Comparison of ENCODE assay signal across 8 cellular contexts in the genomic region with DNA sequence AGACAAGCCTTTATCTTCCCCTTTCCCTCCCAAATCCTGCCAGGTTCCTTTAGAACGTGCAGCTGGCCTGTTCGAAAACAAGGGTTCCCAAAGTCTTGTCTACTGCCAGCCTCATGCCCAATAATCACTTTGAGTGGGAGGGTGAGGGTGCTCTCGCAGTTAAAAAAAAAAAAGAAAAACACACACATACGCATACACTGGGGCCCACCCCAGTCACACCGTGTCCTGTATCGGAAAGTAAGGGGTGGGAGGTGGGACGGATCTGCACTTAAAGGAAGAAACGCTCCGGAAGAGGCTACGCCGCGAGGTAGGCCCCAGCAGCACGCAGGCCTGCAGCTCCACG. TPM values are rescaled to one million over a fixed set of nuclear protein-coding genes. Genes with fewer than 3 reads are reported as not detected.
DNase-seq lines count a peak whose midpoint lies in the region; ATAC-seq, FAIRE-seq and TF ChIP-seq lines count a peak whose summit lies in the region.

No MANE protein-coding gene starts in this region.

- peaks cover 8 to 9% of the 10 kb centered on the region in 2 donors for H3K4me1 ChIP-seq in kidney (ENCODE audit: control insufficient read depth in 1 of 2, insufficient read depth in 1 of 2, low read depth in 1 of 2, low read length in 2 of 2)
- peaks cover 22% of the 10 kb centered on the region for H3K4me1 ChIP-seq in suprapubic skin

- no peaks in the 10 kb centered on the region for H3K27me3 ChIP-seq in suprapubic skin

- in situ Hi-C loops in KBM-7 (cut with MboI; ENCODE audit: low pct_unique_long_range_greater_than_20kb, low sequenced_read_pairs), result no loop called here

- POLR2A ChIA-PET in AG04449 (lab: Yijun Ruan, JAX), result no interaction called here

- TF ChIP-seq CTCF in AG04449 (IDR thresholded peaks at IDR 0.05; ENCODE audit: insufficient read depth, low read length, missing control alignments), result no peak
- no peak for TF ChIP-seq CTCF in kidney (IDR thresholded peaks at IDR 0.05; ENCODE audit: borderline replicate concordance, extremely low read depth, insufficient read depth)
- no peak for TF ChIP-seq CTCF in suprapubic skin (IDR thresholded peaks at IDR 0.05)

- H3K9ac ChIP-seq in kidney (ENCODE audit: low read length in 2 of 2), result peak overlapping the region; percentile 26 to 33

- 1% methylated on average over 12 of the region's 14 CpGs for WGBS in suprapubic skin

- intact Hi-C loops in kidney (cut with DNase I), result no loop called here

- CTCF ChIA-PET in AG04449 (lab: Yijun Ruan, JAX), result interaction anchor here (0.9 to 1.8 kb wide), 2 partner anchors 507 to 766 kb away, joined by 3 to 5 read pairs; a partner anchor contains a TSS

- FAIRE-seq in kidney (lab: Jason Lieb, UNC) (no peak), frontal cortex (lab: Jason Lieb, UNC) (no peak)

- H3K9me3 ChIP-seq in kidney (ENCODE audit: control insufficient read depth in 1 of 2, low read length in 2 of 2), result no peaks in the 10 kb centered on the region
- H3K9me3 ChIP-seq in suprapubic skin, result no peaks in the 10 kb centered on the region

- ATAC-seq in GM18858 (IDR thresholded peaks at IDR 0.05; ENCODE audit: unreplicated experiment), result peak; percentile 34
- ATAC-seq in activated T-helper 17 cell treated with anti-CD3 and anti-CD28 coated beads, Interleukin-2, amount 50 U/mL, for 72 hours (replicated peaks), result peak; percentile 71

- H3K27ac ChIP-seq in kidney (ENCODE audit: low read depth in 2 of 2, low read length in 2 of 2), result no peak overlapping the region
- H3K27ac ChIP-seq in suprapubic skin, result peak overlapping the region; percentile 94

- H3K36me3 ChIP-seq in kidney (ENCODE audit: control insufficient read depth in 1 of 2, insufficient read depth in 2 of 2, low read length in 2 of 2) (no peaks in the 10 kb centered on the region), suprapubic skin (no peaks in the 10 kb centered on the region)

- peak overlapping the region; percentile 97 for H3K4me3 Mint-ChIP-seq in activated T-helper 17 cell treated with anti-CD3 and anti-CD28 coated beads, Interleukin-2, amount 50 U/mL, for 72 hours

- H3K9me3 Mint-ChIP-seq in activated T-helper 17 cell treated with anti-CD3 and anti-CD28 coated beads, Interleukin-2, amount 50 U/mL, for 72 hours, result no peaks in the 10 kb centered on the region

- H3K27ac Mint-ChIP-seq in activated T-helper 17 cell treated with anti-CD3 and anti-CD28 coated beads, Interleukin-2, amount 50 U/mL, for 72 hours, result peak overlapping the region; percentile 98

- peak overlapping the region; percentile 84 for H3K4me3 ChIP-seq in AG04449 (ENCODE audit: low read depth, low read length)
- H3K4me3 ChIP-seq in kidney (ENCODE audit: low read length in 2 of 2), result peak overlapping the region; percentile 77 to 97
- peak overlapping the region; percentile 74 for H3K4me3 ChIP-seq in suprapubic skin

- peaks cover 41% of the 10 kb centered on the region for H3K4me1 Mint-ChIP-seq in activated T-helper 17 cell treated with anti-CD3 and anti-CD28 coated beads, Interleukin-2, amount 50 U/mL, for 72 hours

- no peaks in the 10 kb centered on the region for H3K27me3 Mint-ChIP-seq in activated T-helper 17 cell treated with anti-CD3 and anti-CD28 coated beads, Interleukin-2, amount 50 U/mL, for 72 hours

- DNase-seq in AG04449 (ENCODE audit: low read depth, low spot score) (no peak), KBM-7 (peak; percentile 89), kidney (no peak), suprapubic skin (ENCODE audit: low spot score in 2 of 2) (no peak), COR-L47 (lab: John Stamatoyannopoulos, UW) (no peak), frontal cortex (ENCODE audit: low spot score in 2 of 2) (no peak)

- H3K36me3 Mint-ChIP-seq in activated T-helper 17 cell treated with anti-CD3 and anti-CD28 coated beads, Interleukin-2, amount 50 U/mL, for 72 hours (ENCODE audit: low read depth), result peaks cover 60% of the 10 kb centered on the region

- TF ChIP-seq POLR2A in suprapubic skin (IDR thresholded peaks at IDR 0.05), result no peak

- TF ChIP-seq EP300 in suprapubic skin (IDR thresholded peaks at IDR 0.05), result no peak

RNA-seq across cellular contexts. Expression of gene MAD2L1, which starts 0.5 kb away (rescaled TPM):
- total RNA-seq in activated T-helper 17 cell treated with anti-CD3 and anti-CD28 coated beads, Interleukin-2, amount 50 U/mL, for 72 hours, result 10 to 100 TPM; 61.0 to 89.7 TPM
- total RNA-seq in kidney (1.9 TPM), suprapubic skin (1 to 10 TPM in 2 of 4 donors, under 1 TPM in 2; 0.68 to 3.0 (median 1.3) TPM), frontal cortex (4.9 TPM)
- polyA plus RNA-seq in kidney (ENCODE audit: insufficient read depth, low read depth, low replicate concordance), result 2.0 TPM

Comparison
In these comparisons a context has a peak if more than half of its experiments do, and no peak if none do; other contexts are left out.
1. RNA of gene MAD2L1, which starts 0.5 kb away (total RNA-seq): 61.0 to 89.7 TPM in activated T-helper 17 cell treated with anti-CD3 and anti-CD28 coated beads, Interleukin-2, amount 50 U/mL, for 72 hours; 4.9 TPM in frontal cortex (single experiment), 1.9 TPM in kidney (single experiment) and 0.68 to 3.0 TPM in suprapubic skin; every median in the first group is over 10 times any median in the second.
2. Peak in every context shown above with its lines, with median percentiles within 50 percentile points of each other: H3K4me3 ChIP-seq.